In genomic region chr1:39475551-39475950, GRCh38 we compare ENCODE assay signal across 11 cellular contexts. TPM values are rescaled to one million over a fixed set of nuclear protein-coding genes. Genes with fewer than 3 reads are reported as not detected.
DNase-seq lines count a peak whose midpoint lies in the region; ATAC-seq and TF ChIP-seq lines count a peak whose summit lies in the region.
"Not testable (repeated sequence)": the region's sequence is repeated elsewhere in the genome, so short reads cannot be mapped to it uniquely, and the experiment has no call there.
"Had no signal": no experiment of that assay in that cellular context is flagged by ENCODE, and none has a peak within 500 bp of the region (broad histone marks: within the 10 kb centered on the region; RNA-seq: fewer than 3 reads in every experiment).

No MANE protein-coding gene starts in this region.

- intact Hi-C loops in CD8-positive, alpha-beta T cell (cut with DNase I, micrococcal nuclease); activated CD4-positive, alpha-beta T cell treated with anti-CD3 and anti-CD28 coated beads, Interleukin-2, amount 10 ng/mL, durations not matched to agents 24 days and 14 days (cut with micrococcal nuclease); left ventricle myocardium inferior (cut with micrococcal nuclease): not testable (repeated sequence)

- TF ChIP-seq CTCF in CD8-positive, alpha-beta T cell (IDR thresholded peaks at IDR 0.05); HEK293 (tag by site-specific recombination; IDR thresholded peaks at IDR 0.05); left ventricle myocardium inferior (IDR thresholded peaks at IDR 0.05; ENCODE audit: borderline replicate concordance): not testable (repeated sequence)

- not testable (repeated sequence) for H3K14ac ChIP-seq in mesenchymal stem cell (ENCODE audit: low read length in 2 of 2)

- H3K9me3 ChIP-seq in CD8-positive, alpha-beta T cell (ENCODE audit: low read length); HEK293 (ENCODE audit: control insufficient read depth, insufficient read depth, low read depth, low read length); left ventricle myocardium inferior (replicated peaks); mesenchymal stem cell (ENCODE audit: control insufficient read depth, low read length): not testable (repeated sequence)

- H2AFZ ChIP-seq in mesenchymal stem cell (ENCODE audit: low read depth, low read length), result not testable (repeated sequence)

- not testable (repeated sequence) for H3K9me3 Mint-ChIP-seq in CD8-positive, alpha-beta T cell; activated CD4-positive, alpha-beta T cell treated with anti-CD3 and anti-CD28 coated beads, Interleukin-2, amount 10 ng/mL, durations not matched to agents 24 days and 14 days; activated naive CD8-positive, alpha-beta T cell treated with anti-CD3 and anti-CD28 coated beads, Interleukin-2, amount 10 ng/mL, durations not matched to agents 7 days and 5 days; stimulated activated effector memory CD8-positive, alpha-beta T cell treated with anti-CD3 and anti-CD28 coated beads, Interleukin-12 subunit alpha, Interleukin-12 subunit beta, amount 100 ng/mL, for 72 hours

- DNase-seq in CD8-positive, alpha-beta T cell; activated CD4-positive, alpha-beta T cell treated with anti-CD3 and anti-CD28 coated beads, Interleukin-2, amount 10 ng/mL, durations not matched to agents 24 days and 14 days; activated naive CD8-positive, alpha-beta T cell treated with anti-CD3 and anti-CD28 coated beads, Interleukin-2, amount 10 ng/mL, durations not matched to agents 7 days and 5 days; left ventricle myocardium inferior; mesenchymal stem cell; stimulated activated effector memory CD8-positive, alpha-beta T cell treated with anti-CD3 and anti-CD28 coated beads, Interleukin-12 subunit alpha, Interleukin-12 subunit beta, amount 100 ng/mL, for 72 hours (ENCODE audit: low spot score in 2 of 2): not testable (repeated sequence)

- not testable (repeated sequence) for H2BK15ac ChIP-seq in mesenchymal stem cell (ENCODE audit: low read depth, poor library complexity, severe bottlenecking)

- H3K27ac ChIP-seq in CD8-positive, alpha-beta T cell (ENCODE audit: low read depth, low read length); HEK293 (ENCODE audit: extremely low read depth, low read depth, low read length): not testable (repeated sequence)
- H3K27ac ChIP-seq in left ventricle myocardium inferior (replicated peaks), result peak overlapping the region; percentile 80
- peak overlapping the region; percentile 1 for H3K27ac ChIP-seq in mesenchymal stem cell (ENCODE audit: low read length, poor library complexity, severe bottlenecking)

- not testable (repeated sequence) for H3K4me2 ChIP-seq in mesenchymal stem cell (ENCODE audit: low read length, poor library complexity, severe bottlenecking)

- not testable (repeated sequence) for H4K91ac ChIP-seq in mesenchymal stem cell (ENCODE audit: low read length)

- not testable (repeated sequence) for H3K4me1 ChIP-seq in CD8-positive, alpha-beta T cell (ENCODE audit: insufficient read depth, low read length); HEK293 (ENCODE audit: control insufficient read depth, insufficient read depth, low read length); mesenchymal stem cell (ENCODE audit: control insufficient read depth, insufficient read depth, low read depth, low read length)
- H3K4me1 ChIP-seq in left ventricle myocardium inferior, result peaks cover 22% of the 10 kb centered on the region

- H2BK5ac ChIP-seq in mesenchymal stem cell (ENCODE audit: low read depth, low read length, poor library complexity, severe bottlenecking), result not testable (repeated sequence)

- H2BK120ac ChIP-seq in mesenchymal stem cell (ENCODE audit: low read depth, low read length), result not testable (repeated sequence)

- not testable (repeated sequence) for H3K4me3 ChIP-seq in CD8-positive, alpha-beta T cell (ENCODE audit: low read depth, low read length); HEK293 (ENCODE audit: low read depth, low read length); left ventricle myocardium inferior; mesenchymal stem cell (ENCODE audit: insufficient read depth in 1 of 2, low read depth in 1 of 2, low read length in 2 of 2)

- H3K79me1 ChIP-seq in mesenchymal stem cell (replicated peaks; ENCODE audit: low read length, poor library complexity, severe bottlenecking), result not testable (repeated sequence)

- not testable (repeated sequence) for H3K27me3 Mint-ChIP-seq in CD8-positive, alpha-beta T cell (ENCODE audit: low read depth); activated CD4-positive, alpha-beta T cell treated with anti-CD3 and anti-CD28 coated beads, Interleukin-2, amount 10 ng/mL, durations not matched to agents 24 days and 14 days; activated naive CD8-positive, alpha-beta T cell treated with anti-CD3 and anti-CD28 coated beads, Interleukin-2, amount 10 ng/mL, durations not matched to agents 7 days and 5 days

- H3K4ac ChIP-seq in mesenchymal stem cell (ENCODE audit: low read depth in 1 of 2, low read length in 2 of 2), result not testable (repeated sequence)

- ATAC-seq in CD8-positive, alpha-beta T cell; activated naive CD8-positive, alpha-beta T cell treated with anti-CD3 and anti-CD28 coated beads, Interleukin-2, amount 10 ng/mL, durations not matched to agents 7 days and 5 days (ENCODE audit: low read depth); stimulated activated effector memory CD8-positive, alpha-beta T cell treated with anti-CD3 and anti-CD28 coated beads, Interleukin-12 subunit alpha, Interleukin-12 subunit beta, amount 100 ng/mL, for 72 hours: not testable (repeated sequence)
- ATAC-seq in esophagus mucosa, result peak; percentile 20

- H3K4me1 Mint-ChIP-seq in CD8-positive, alpha-beta T cell (ENCODE audit: low read depth); activated CD4-positive, alpha-beta T cell treated with anti-CD3 and anti-CD28 coated beads, Interleukin-2, amount 10 ng/mL, durations not matched to agents 24 days and 14 days; activated naive CD8-positive, alpha-beta T cell treated with anti-CD3 and anti-CD28 coated beads, Interleukin-2, amount 10 ng/mL, durations not matched to agents 7 days and 5 days; stimulated activated effector memory CD8-positive, alpha-beta T cell treated with anti-CD3 and anti-CD28 coated beads, Interleukin-12 subunit alpha, Interleukin-12 subunit beta, amount 100 ng/mL, for 72 hours: not testable (repeated sequence)

- H3K4me3 Mint-ChIP-seq in CD8-positive, alpha-beta T cell; activated CD4-positive, alpha-beta T cell treated with anti-CD3 and anti-CD28 coated beads, Interleukin-2, amount 10 ng/mL, durations not matched to agents 24 days and 14 days; activated naive CD8-positive, alpha-beta T cell treated with anti-CD3 and anti-CD28 coated beads, Interleukin-2, amount 10 ng/mL, durations not matched to agents 7 days and 5 days; stimulated activated effector memory CD8-positive, alpha-beta T cell treated with anti-CD3 and anti-CD28 coated beads, Interleukin-12 subunit alpha, Interleukin-12 subunit beta, amount 100 ng/mL, for 72 hours: not testable (repeated sequence)

- POLR2A ChIA-PET in CD8-positive, alpha-beta T cell (lab: Charles Lee); HEK293 (lab: Yijun Ruan, JAX); activated naive CD8-positive, alpha-beta T cell treated with anti-CD3 and anti-CD28 coated beads, Interleukin-2, amount 10 ng/mL, durations not matched to agents 7 days and 5 days (lab: Charles Lee): not testable (repeated sequence)

- not testable (repeated sequence) for H3K23ac ChIP-seq in mesenchymal stem cell (ENCODE audit: low read length in 2 of 2)

- H3K36me3 ChIP-seq in CD8-positive, alpha-beta T cell (ENCODE audit: insufficient read depth, low read length), result peaks cover 13% of the 10 kb centered on the region
- H3K36me3 ChIP-seq in HEK293 (ENCODE audit: control insufficient read depth in 2 of 2, insufficient read depth in 1 of 2, low read length in 2 of 2) (peaks cover 20 to 68% of the 10 kb centered on the region in 2 experiments; a peak in 2 of 3 replicates), left ventricle myocardium inferior (peaks cover 78% of the 10 kb centered on the region), mesenchymal stem cell (ENCODE audit: control insufficient read depth in 1 of 2, insufficient read depth in 2 of 2, low read depth in 1 of 2, low read length in 2 of 2) (peaks cover 43 to 89% of the 10 kb centered on the region in 2 experiments)

- H2BK12ac ChIP-seq in mesenchymal stem cell (ENCODE audit: low read length in 2 of 2), result not testable (repeated sequence)

- CTCF ChIA-PET in CD8-positive, alpha-beta T cell (lab: Charles Lee), result interaction anchor here (0.7 to 1.2 kb wide), 2 partner anchors 11 to 189 kb away, joined by 3 read pairs; no protein-coding TSS in a partner anchor
- CTCF ChIA-PET in HEK293 (lab: Yijun Ruan, JAX), result not testable (repeated sequence)

- 100% methylated on average over 1 of the region's 1 CpG for WGBS in mesenchymal stem cell

- H3K9ac ChIP-seq in mesenchymal stem cell (ENCODE audit: low read length), result not testable (repeated sequence)

- not testable (repeated sequence) for H2AK5ac ChIP-seq in mesenchymal stem cell (ENCODE audit: low read length, severe bottlenecking)

- H4K8ac ChIP-seq in mesenchymal stem cell (ENCODE audit: low read length), result not testable (repeated sequence)

- H3K18ac ChIP-seq in mesenchymal stem cell (ENCODE audit: low read depth in 1 of 2, low read length in 2 of 2), result not testable (repeated sequence)

- not testable (repeated sequence) for H3K27me3 ChIP-seq in CD8-positive, alpha-beta T cell (ENCODE audit: insufficient read depth, low read length); left ventricle myocardium inferior (ENCODE audit: low read depth); mesenchymal stem cell (ENCODE audit: control insufficient read depth in 1 of 2, insufficient read depth in 1 of 2, low read length in 2 of 2)

- H3K27ac Mint-ChIP-seq in CD8-positive, alpha-beta T cell, result peak overlapping the region; percentile 29
- H3K27ac Mint-ChIP-seq in activated CD4-positive, alpha-beta T cell treated with anti-CD3 and anti-CD28 coated beads, Interleukin-2, amount 10 ng/mL, durations not matched to agents 24 days and 14 days, result peak overlapping the region; percentile 9
- peak overlapping the region; percentile 31 for H3K27ac Mint-ChIP-seq in activated naive CD8-positive, alpha-beta T cell treated with anti-CD3 and anti-CD28 coated beads, Interleukin-2, amount 10 ng/mL, durations not matched to agents 7 days and 5 days
- H3K27ac Mint-ChIP-seq in stimulated activated effector memory CD8-positive, alpha-beta T cell treated with anti-CD3 and anti-CD28 coated beads, Interleukin-12 subunit alpha, Interleukin-12 subunit beta, amount 100 ng/mL, for 72 hours, result peak overlapping the region; percentile 83

- peaks cover 79% of the 10 kb centered on the region for H3K36me3 Mint-ChIP-seq in CD8-positive, alpha-beta T cell
- H3K36me3 Mint-ChIP-seq in activated CD4-positive, alpha-beta T cell treated with anti-CD3 and anti-CD28 coated beads, Interleukin-2, amount 10 ng/mL, durations not matched to agents 24 days and 14 days (ENCODE audit: low read depth), result peaks cover 44% of the 10 kb centered on the region
- H3K36me3 Mint-ChIP-seq in activated naive CD8-positive, alpha-beta T cell treated with anti-CD3 and anti-CD28 coated beads, Interleukin-2, amount 10 ng/mL, durations not matched to agents 7 days and 5 days, result peaks cover 18% of the 10 kb centered on the region
- peaks cover 100% of the 10 kb centered on the region for H3K36me3 Mint-ChIP-seq in stimulated activated effector memory CD8-positive, alpha-beta T cell treated with anti-CD3 and anti-CD28 coated beads, Interleukin-12 subunit alpha, Interleukin-12 subunit beta, amount 100 ng/mL, for 72 hours

RNA-seq across cellular contexts. Expression of gene BMP8A, which starts 15.9 kb away (rescaled TPM):
- under 1 TPM in 1 of 2 experiments, not detected in 1; 0.27 TPM for total RNA-seq in CD8-positive, alpha-beta T cell
- not detected in 2 replicates for total RNA-seq in activated CD4-positive, alpha-beta T cell treated with anti-CD3 and anti-CD28 coated beads, Interleukin-2, amount 10 ng/mL, durations not matched to agents 24 days and 14 days
- total RNA-seq in activated naive CD8-positive, alpha-beta T cell treated with anti-CD3 and anti-CD28 coated beads, Interleukin-2, amount 10 ng/mL, durations not matched to agents 7 days and 5 days, result under 1 TPM in 1 of 2 experiments, not detected in 1; 0.20 TPM
- total RNA-seq in esophagus mucosa (not detected), left ventricle myocardium inferior (0.16 TPM)
- not detected for polyA plus RNA-seq in mesenchymal stem cell (2013, experiment 1 of 2)
- not detected for polyA plus RNA-seq in mesenchymal stem cell (2013, experiment 2 of 2)
- total RNA-seq: H4, M059J had no signal
- polyA plus RNA-seq: CD8-positive, alpha-beta memory T cell had no signal

Comparison
In these comparisons a context has a peak if more than half of its experiments do, and no peak if none do; other contexts are left out.
1. H3K27ac Mint-ChIP-seq: peak in every context shown above with its lines; median percentile 83 in stimulated activated effector memory CD8-positive, alpha-beta T cell treated with anti-CD3 and anti-CD28 coated beads, Interleukin-12 subunit alpha, Interleukin-12 subunit beta, amount 100 ng/mL, for 72 hours; 31 in activated naive CD8-positive, alpha-beta T cell treated with anti-CD3 and anti-CD28 coated beads, Interleukin-2, amount 10 ng/mL, durations not matched to agents 7 days and 5 days; 29 in CD8-positive, alpha-beta T cell; 9 in activated CD4-positive, alpha-beta T cell treated with anti-CD3 and anti-CD28 coated beads, Interleukin-2, amount 10 ng/mL, durations not matched to agents 24 days and 14 days.